In the genomic region with DNA sequence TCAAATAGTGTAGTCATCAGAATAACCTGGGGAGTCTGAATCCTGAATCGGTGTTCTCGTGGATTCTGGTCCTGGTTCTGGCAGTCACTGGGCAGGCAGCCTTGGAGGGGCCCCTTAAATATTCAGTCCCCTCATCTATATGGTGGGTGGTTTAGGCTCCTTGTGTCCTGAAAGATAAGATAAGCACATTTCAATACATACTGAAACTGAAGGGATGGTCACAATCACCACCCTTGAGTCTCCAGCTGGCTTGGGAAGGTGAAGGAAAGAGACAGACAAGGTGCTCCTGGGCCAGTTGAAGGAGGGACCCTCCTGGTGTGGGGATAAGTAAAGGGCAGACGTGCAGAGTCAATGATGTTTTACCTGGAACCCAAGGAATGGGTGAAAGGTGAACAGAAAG, we compare ENCODE assay signal across 36 cellular contexts.
"Had no signal": no experiment of that assay in that cellular context is flagged by ENCODE, and none has a peak within 500 bp of the region (broad histone marks: within the 10 kb centered on the region; RNA-seq: fewer than 3 reads in every experiment).

No MANE protein-coding gene starts in this region.

- H3K27me3 ChIP-seq: ascending aorta, breast epithelium, cardiac muscle cell, colonic mucosa, foreskin keratinocyte, gastrocnemius medialis, heart left ventricle had no signal

- H3K36me3 Mint-ChIP-seq: activated CD4-positive, alpha-beta memory T cell treated with anti-CD3 and anti-CD28 coated beads for 36 hours; activated naive CD4-positive, alpha-beta T cell treated with anti-CD3 and anti-CD28 coated beads, Interleukin-2, amount 10 ng/mL, durations not matched to agents 7 days and 5 days; activated naive CD8-positive, alpha-beta T cell treated with anti-CD3 and anti-CD28 coated beads, Interleukin-2, amount 10 ng/mL, durations not matched to agents 7 days and 5 days; brain had no signal

- H3K4me3 ChIP-seq: ascending aorta, breast epithelium, cardiac muscle cell, colonic mucosa, gastrocnemius medialis, heart left ventricle had no signal

- FAIRE-seq: endometrium, endothelial cell of umbilical vein had no signal

- H3K36me3 ChIP-seq: ascending aorta, breast epithelium, cardiac muscle cell, colonic mucosa, gastrocnemius medialis, heart left ventricle, WERI-Rb-1 had no signal

- H3K4me1 Mint-ChIP-seq: activated B cell treated with CpG ODN at 0.5 μM for 24 hours; activated CD4-positive, alpha-beta T cell treated with anti-CD3 and anti-CD28 coated beads, Interleukin-2, amount 10 ng/mL, durations not matched to agents 24 days and 14 days; activated CD8-positive, alpha-beta memory T cell treated with anti-CD3 and anti-CD28 coated beads, Interleukin-2, amount 10 ng/mL, durations not matched to agents 7 days and 5 days; activated naive CD4-positive, alpha-beta T cell treated with anti-CD3 and anti-CD28 coated beads, Interleukin-2, amount 10 ng/mL, durations not matched to agents 7 days and 5 days; activated naive CD8-positive, alpha-beta T cell treated with anti-CD3 and anti-CD28 coated beads, Interleukin-2, amount 10 ng/mL, durations not matched to agents 7 days and 5 days; T-helper 17 cell had no signal

- ATAC-seq: activated CD4-positive, CD25-positive, alpha-beta regulatory T cell treated with anti-CD3 and anti-CD28 coated beads, Interleukin-2, amount 50 U/mL, for 24 hours; activated CD8-positive, alpha-beta memory T cell treated with anti-CD3 and anti-CD28 coated beads, Interleukin-2, amount 10 ng/mL, durations not matched to agents 7 days and 5 days; activated CD8-positive, alpha-beta T cell treated with anti-CD3 and anti-CD28 coated beads, Interleukin-2, amount 10 ng/mL, durations not matched to agents 7 days and 5 days; activated naive CD4-positive, alpha-beta T cell treated with anti-CD3 and anti-CD28 coated beads, Interleukin-2, amount 50 U/mL, for 72 hours; activated T-cell treated with anti-CD3 and anti-CD28 coated beads, Interleukin-2, amount 50 U/mL, for 72 hours; esophagus mucosa; foreskin keratinocyte; gastrocnemius medialis; heart left ventricle; T-helper 17 cell had no signal

- H3K4me1 ChIP-seq: ascending aorta, breast epithelium, colonic mucosa, foreskin keratinocyte, gastrocnemius medialis had no signal

- H3K27me3 Mint-ChIP-seq: activated B cell treated with CpG ODN at 0.5 μM for 24 hours; activated CD4-positive, alpha-beta memory T cell treated with anti-CD3 and anti-CD28 coated beads for 36 hours; activated CD4-positive, alpha-beta T cell treated with anti-CD3 and anti-CD28 coated beads, Interleukin-2, amount 10 ng/mL, durations not matched to agents 24 days and 14 days; activated CD8-positive, alpha-beta memory T cell treated with anti-CD3 and anti-CD28 coated beads, Interleukin-2, amount 10 ng/mL, durations not matched to agents 7 days and 5 days; activated naive CD4-positive, alpha-beta T cell treated with anti-CD3 and anti-CD28 coated beads, Interleukin-2, amount 10 ng/mL, durations not matched to agents 7 days and 5 days; activated naive CD8-positive, alpha-beta T cell treated with anti-CD3 and anti-CD28 coated beads, Interleukin-2, amount 10 ng/mL, durations not matched to agents 7 days and 5 days; T-helper 17 cell had no signal

- H3K9me3 Mint-ChIP-seq: activated CD4-positive, alpha-beta memory T cell treated with anti-CD3 and anti-CD28 coated beads for 36 hours; activated naive CD4-positive, alpha-beta T cell treated with anti-CD3 and anti-CD28 coated beads, Interleukin-2, amount 10 ng/mL, durations not matched to agents 7 days and 5 days; activated T-cell treated with anti-CD3 and anti-CD28 coated beads, Interleukin-2, amount 50 U/mL, for 24 hours had no signal

- H3K4me3 Mint-ChIP-seq: activated B cell treated with CpG ODN at 0.5 μM for 24 hours; activated CD4-positive, alpha-beta memory T cell treated with anti-CD3 and anti-CD28 coated beads for 36 hours; activated CD4-positive, alpha-beta T cell treated with anti-CD3 and anti-CD28 coated beads, Interleukin-2, amount 10 ng/mL, durations not matched to agents 24 days and 14 days; activated CD8-positive, alpha-beta memory T cell treated with anti-CD3 and anti-CD28 coated beads, Interleukin-2, amount 10 ng/mL, durations not matched to agents 7 days and 5 days; activated CD8-positive, alpha-beta T cell treated with anti-CD3 and anti-CD28 coated beads, Interleukin-2, amount 10 ng/mL, durations not matched to agents 7 days and 5 days; activated naive CD4-positive, alpha-beta T cell treated with anti-CD3 and anti-CD28 coated beads, Interleukin-2, amount 10 ng/mL, durations not matched to agents 7 days and 5 days; activated naive CD8-positive, alpha-beta T cell treated with anti-CD3 and anti-CD28 coated beads, Interleukin-2, amount 10 ng/mL, durations not matched to agents 7 days and 5 days; activated T-cell treated with anti-CD3 and anti-CD28 coated beads, Interleukin-2, amount 50 U/mL, for 24 hours; activated T-cell treated with anti-CD3 and anti-CD28 coated beads, Interleukin-2, amount 50 U/mL, for 72 hours; brain; T-helper 17 cell; T-helper 2 cell treated with Interferon-gamma antibody and Interleukin-4, amounts not matched to agents 5 μg/mL and 100 μg/mL, for 36 hours had no signal

- H3K27ac Mint-ChIP-seq: activated B cell treated with CpG ODN at 0.5 μM for 24 hours; activated CD4-positive, alpha-beta memory T cell treated with anti-CD3 and anti-CD28 coated beads for 36 hours; activated CD4-positive, alpha-beta T cell treated with anti-CD3 and anti-CD28 coated beads, Interleukin-2, amount 10 ng/mL, durations not matched to agents 24 days and 14 days; activated CD8-positive, alpha-beta memory T cell treated with anti-CD3 and anti-CD28 coated beads, Interleukin-2, amount 10 ng/mL, durations not matched to agents 7 days and 5 days; activated CD8-positive, alpha-beta T cell treated with anti-CD3 and anti-CD28 coated beads, Interleukin-2, amount 10 ng/mL, durations not matched to agents 7 days and 5 days; activated naive CD4-positive, alpha-beta T cell treated with anti-CD3 and anti-CD28 coated beads, Interleukin-2, amount 10 ng/mL, durations not matched to agents 7 days and 5 days; activated naive CD8-positive, alpha-beta T cell treated with anti-CD3 and anti-CD28 coated beads, Interleukin-2, amount 10 ng/mL, durations not matched to agents 7 days and 5 days; activated T-cell treated with anti-CD3 and anti-CD28 coated beads, Interleukin-2, amount 50 U/mL, for 24 hours; activated T-cell treated with anti-CD3 and anti-CD28 coated beads, Interleukin-2, amount 50 U/mL, for 72 hours; T-helper 17 cell; T-helper 2 cell treated with Interferon-gamma antibody and Interleukin-4, amounts not matched to agents 5 μg/mL and 100 μg/mL, for 36 hours had no signal

- DNase-seq: activated B cell treated with CpG ODN at 0.5 μM for 24 hours; activated CD4-positive, alpha-beta memory T cell treated with anti-CD3 and anti-CD28 coated beads for 36 hours; activated CD4-positive, alpha-beta T cell treated with anti-CD3 and anti-CD28 coated beads, Interleukin-2, amount 10 ng/mL, durations not matched to agents 24 days and 14 days; activated CD8-positive, alpha-beta memory T cell treated with anti-CD3 and anti-CD28 coated beads, Interleukin-2, amount 10 ng/mL, durations not matched to agents 7 days and 5 days; activated CD8-positive, alpha-beta memory T cell treated with anti-CD3 and anti-CD28 coated beads, Interleukin-2, amount 50 U/mL, for 4 hours; activated CD8-positive, alpha-beta T cell treated with anti-CD3 and anti-CD28 coated beads, Interleukin-2, amount 10 ng/mL, durations not matched to agents 7 days and 5 days; activated gamma-delta T cell; activated naive CD4-positive, alpha-beta T cell; activated naive CD4-positive, alpha-beta T cell treated with anti-CD3 and anti-CD28 coated beads, Interleukin-2, amount 10 ng/mL, durations not matched to agents 7 days and 5 days; activated naive CD8-positive, alpha-beta T cell treated with anti-CD3 and anti-CD28 coated beads, Interleukin-2, amount 10 ng/mL, durations not matched to agents 7 days and 5 days; activated T-cell treated with anti-CD3 and anti-CD28 coated beads for 4 hours; activated T-cell treated with anti-CD3 and anti-CD28 coated beads, Interleukin-2, amount 50 U/mL, for 24 hours; activated T-cell treated with anti-CD3 and anti-CD28 coated beads, Interleukin-2, amount 50 U/mL, for 72 hours; central memory CD4-positive, alpha-beta T cell; cerebellar nuclear complex; colonic mucosa; effector CD8-positive, alpha-beta T cell; foreskin keratinocyte; gastrocnemius medialis; glutamatergic neuron; heart left ventricle; T-helper 1 cell; T-helper 17 cell; T1000; WERI-Rb-1 had no signal

- H3K27ac ChIP-seq: ascending aorta, breast epithelium, cardiac muscle cell, colonic mucosa, epithelial cell of prostate, foreskin keratinocyte, gastrocnemius medialis, heart left ventricle, WERI-Rb-1 had no signal

- H3K9me3 ChIP-seq: ascending aorta, breast epithelium, colonic mucosa, gastrocnemius medialis, heart left ventricle had no signal
